In genomic region chr18:63321291-63321690, GRCh38 we compare ENCODE assay signal across 8 cellular contexts. TPM values are rescaled to one million over a fixed set of nuclear protein-coding genes. Genes with fewer than 3 reads are reported as not detected.
DNase-seq lines count a peak whose midpoint lies in the region; ATAC-seq and TF ChIP-seq lines count a peak whose summit lies in the region.

No MANE protein-coding gene starts in this region.

- no peaks in the 10 kb centered on the region for H3K9me3 ChIP-seq in CD8-positive, alpha-beta T cell (ENCODE audit: low read length)
- no peaks in the 10 kb centered on the region for H3K9me3 ChIP-seq in HUES64 (ENCODE audit: insufficient read depth, low read depth, low read length)
- no peaks in the 10 kb centered on the region for H3K9me3 ChIP-seq in neutrophil

- no peaks in the 10 kb centered on the region for H3K27me3 ChIP-seq in CD8-positive, alpha-beta T cell (ENCODE audit: insufficient read depth, low read length)
- H3K27me3 ChIP-seq in HUES64 (ENCODE audit: insufficient read depth, low read length), result peaks cover 39% of the 10 kb centered on the region
- peaks cover 42% of the 10 kb centered on the region for H3K27me3 ChIP-seq in neutrophil

- H3K36me3 ChIP-seq in CD8-positive, alpha-beta T cell (ENCODE audit: insufficient read depth, low read length), result no peaks in the 10 kb centered on the region
- H3K36me3 ChIP-seq in HUES64 (ENCODE audit: insufficient read depth, low read length) (no peaks in the 10 kb centered on the region), neutrophil (no peaks in the 10 kb centered on the region)

- 87% methylated on average over 9 of the region's 9 CpGs for WGBS in HUES64

- H3K4me1 Mint-ChIP-seq in CD8-positive, alpha-beta T cell (ENCODE audit: low read depth), result peaks cover 33% of the 10 kb centered on the region
- H3K4me1 Mint-ChIP-seq in brain, result peaks cover 49% of the 10 kb centered on the region

- H3K4me3 Mint-ChIP-seq in CD8-positive, alpha-beta T cell, result peak overlapping the region; percentile 88
- H3K4me3 Mint-ChIP-seq in brain, result peak overlapping the region; percentile 85 to 95 (median 86)

- POLR2A ChIA-PET in CD8-positive, alpha-beta T cell (lab: Charles Lee), result interaction anchor here (1.0 kb wide), 1 partner anchor 167 kb away, joined by 3 read pairs; no protein-coding TSS in a partner anchor

- intact Hi-C loops in CD8-positive, alpha-beta T cell (cut with DNase I, micrococcal nuclease), result loop anchor here (1.0 to 5.0 kb wide), 5 partner anchors 102 to 1134 kb away; partner anchors contain the start of genes PHLPP1 (in 1 of the 2), PIGN (in 1 of the 2), RELCH (in 1 of the 2) and VPS4B (in 1 of the 2)
- intact Hi-C loops in cardiac septum (cut with DNase I) (loop anchor here (2.0 to 5.0 kb wide), 2 partner anchors 139 to 188 kb away; no protein-coding TSS in a partner anchor), posterior vena cava (cut with DNase I) (loop anchor here (5.0 kb wide), 2 partner anchors 189 to 304 kb away; no protein-coding TSS in a partner anchor)

- H3K27ac Mint-ChIP-seq in CD8-positive, alpha-beta T cell, result peak overlapping the region; percentile 52
- peak overlapping the region; percentile 29 to 96 (median 87) for H3K27ac Mint-ChIP-seq in brain

- no peak for DNase-seq in CD8-positive, alpha-beta T cell
- DNase-seq in cardiac septum (ENCODE audit: low spot score), result no peak
- no peak for DNase-seq in posterior vena cava (ENCODE audit: low spot score)

- no peak overlapping the region for H3K9ac ChIP-seq in HUES64 (ENCODE audit: low read depth, low read length)

- TF ChIP-seq CTCF in CD8-positive, alpha-beta T cell (IDR thresholded peaks at IDR 0.05), result no peak
- no peak for TF ChIP-seq CTCF in brain (conservative IDR thresholded peaks at IDR 0.05)
- no peak for TF ChIP-seq CTCF in neutrophil (IDR thresholded peaks at IDR 0.05)

- no peak overlapping the region for H3K27ac ChIP-seq in CD8-positive, alpha-beta T cell (ENCODE audit: low read depth, low read length)
- H3K27ac ChIP-seq in HUES64 (ENCODE audit: low read depth, low read length), result no peak overlapping the region
- no peak overlapping the region for H3K27ac ChIP-seq in neutrophil

- H3K36me3 Mint-ChIP-seq in CD8-positive, alpha-beta T cell, result peaks cover 20% of the 10 kb centered on the region
- H3K36me3 Mint-ChIP-seq in brain, result no peaks in the 10 kb centered on the region

- ATAC-seq in CD8-positive, alpha-beta T cell, result no peak
- no peak for ATAC-seq in GM21737 (IDR thresholded peaks at IDR 0.05; ENCODE audit: unreplicated experiment)
- no peak for ATAC-seq in GM18519 (IDR thresholded peaks at IDR 0.05; ENCODE audit: low FRiP score, unreplicated experiment)

- H3K9me3 Mint-ChIP-seq in CD8-positive, alpha-beta T cell, result no peaks in the 10 kb centered on the region
- H3K9me3 Mint-ChIP-seq in brain, result peaks cover 0 to 6% (median 0%) of the 10 kb centered on the region in 5 experiments

- H3K4me1 ChIP-seq in CD8-positive, alpha-beta T cell (ENCODE audit: insufficient read depth, low read length), result peaks cover 9% of the 10 kb centered on the region
- H3K4me1 ChIP-seq in HUES64 (ENCODE audit: insufficient read depth, low read length) (peaks cover 13% of the 10 kb centered on the region), neutrophil (ENCODE audit: control insufficient read depth in 1 of 2, insufficient read depth in 1 of 2, low read depth in 1 of 2, low read length in 1 of 2) (peaks cover 37 to 39% of the 10 kb centered on the region in 2 experiments)

- no peaks in the 10 kb centered on the region for H3K27me3 Mint-ChIP-seq in CD8-positive, alpha-beta T cell (ENCODE audit: low read depth)
- peaks cover 19% of the 10 kb centered on the region for H3K27me3 Mint-ChIP-seq in brain

- H3K4me3 ChIP-seq in CD8-positive, alpha-beta T cell (ENCODE audit: low read depth, low read length), result no peak overlapping the region
- H3K4me3 ChIP-seq in HUES64 (ENCODE audit: low read length) (peak overlapping the region; percentile 46), neutrophil (ENCODE audit: low read depth in 1 of 2, low read length in 1 of 2) (peak overlapping the region; percentile 66 to 67)

- CTCF ChIA-PET in CD8-positive, alpha-beta T cell (lab: Charles Lee), result interaction anchor here (1.0 to 8.8 kb wide), 10 partner anchors 9 to 311 kb away, joined by 3 to 144 read pairs (median 10); no protein-coding TSS in a partner anchor

RNA-seq across cellular contexts. Expression of gene BCL2, which starts 1.7 kb away (rescaled TPM):
- total RNA-seq in CD8-positive, alpha-beta T cell, result 10 to 100 TPM; 39.5 to 40.5 TPM
- polyA plus RNA-seq in HUES64 (2013, experiment 1 of 2), result 1.9 TPM
- polyA plus RNA-seq in HUES64 (2013, experiment 2 of 2), result 1.9 TPM
- 8.0 TPM for polyA plus RNA-seq in brain (ENCODE audit: insufficient read depth, low read depth, low replicate concordance)
- 25.9 TPM for total RNA-seq in cardiac septum
- 10 to 100 TPM; 11.6 to 13.5 TPM for total RNA-seq in posterior vena cava

RNA-seq across cellular contexts. Expression of gene KDSR, which starts 45.7 kb away (rescaled TPM):
- 10 to 100 TPM; 12.8 to 13.9 TPM for total RNA-seq in CD8-positive, alpha-beta T cell
- polyA plus RNA-seq in HUES64 (2013, experiment 1 of 2), result 22.9 TPM
- polyA plus RNA-seq in HUES64 (2013, experiment 2 of 2), result 29.0 TPM
- 36.3 TPM for polyA plus RNA-seq in brain (ENCODE audit: insufficient read depth, low read depth, low replicate concordance)
- 54.3 TPM for total RNA-seq in cardiac septum
- total RNA-seq in posterior vena cava, result 10 to 100 TPM; 54.2 to 78.7 TPM
